In genomic region chr2:205658068-205658467, GRCh38 we compare ENCODE assay signal across 24 cellular contexts.
"Had no signal": no experiment of that assay in that cellular context is flagged by ENCODE, and none has a peak within 500 bp of the region (broad histone marks: within the 10 kb centered on the region; RNA-seq: fewer than 3 reads in every experiment).

No MANE protein-coding gene starts in this region.

- H3K9me3 Mint-ChIP-seq: activated CD4-positive, alpha-beta T cell treated with anti-CD3 and anti-CD28 coated beads, Interleukin-2, amount 10 ng/mL, durations not matched to agents 7 days and 5 days; activated naive CD4-positive, alpha-beta T cell treated with anti-CD3 and anti-CD28 coated beads for 36 hours; activated naive CD4-positive, alpha-beta T cell treated with anti-CD3 and anti-CD28 coated beads, Interleukin-2, amount 50 U/mL, for 24 hours; activated T-helper 2 cell treated with anti-CD3 and anti-CD28 coated beads, Interferon-gamma antibody, Interleukin-2, Interleukin-4, amounts not matched to agents 10 μg/mL and 5 μg/mL and 100 μg/mL, durations not matched to agents 14 hours and 24 hours and 36 hours; central memory CD8-positive, alpha-beta T cell; dendritic cell treated with granulocyte-macrophage colony-stimulating factor and Interleukin-4, amounts not matched to agents 40 ng/mL and 50 ng/mL, for 4 days; effector memory CD8-positive, alpha-beta T cell had no signal

- H3K36me3 Mint-ChIP-seq: activated CD8-positive, alpha-beta memory T cell treated with anti-CD3 and anti-CD28 coated beads, Interleukin-2, amount 10 ng/mL, durations not matched to agents 7 days and 5 days; activated naive CD4-positive, alpha-beta T cell treated with anti-CD3 and anti-CD28 coated beads, Interleukin-2, amount 50 U/mL, for 24 hours; activated naive CD8-positive, alpha-beta T cell treated with anti-CD3 and anti-CD28 coated beads, Interleukin-2, amount 10 ng/mL, durations not matched to agents 7 days and 5 days had no signal

- H3K4me3 Mint-ChIP-seq: activated CD4-positive, alpha-beta T cell treated with anti-CD3 and anti-CD28 coated beads, Interleukin-2, amount 10 ng/mL, durations not matched to agents 7 days and 5 days; activated CD8-positive, alpha-beta memory T cell treated with anti-CD3 and anti-CD28 coated beads, Interleukin-2, amount 10 ng/mL, durations not matched to agents 7 days and 5 days; activated CD8-positive, alpha-beta T cell treated with anti-CD3 and anti-CD28 coated beads, Interleukin-2, amount 10 ng/mL, durations not matched to agents 7 days and 5 days; activated naive CD4-positive, alpha-beta T cell treated with anti-CD3 and anti-CD28 coated beads for 36 hours; activated naive CD4-positive, alpha-beta T cell treated with anti-CD3 and anti-CD28 coated beads, Interleukin-2, amount 50 U/mL, for 24 hours; activated naive CD8-positive, alpha-beta T cell treated with anti-CD3 and anti-CD28 coated beads, Interleukin-2, amount 10 ng/mL, durations not matched to agents 7 days and 5 days; central memory CD8-positive, alpha-beta T cell; dendritic cell treated with granulocyte-macrophage colony-stimulating factor and Interleukin-4, amounts not matched to agents 40 ng/mL and 50 ng/mL, for 4 days; effector memory CD8-positive, alpha-beta T cell had no signal

- DNase-seq: activated CD4-positive, alpha-beta T cell treated with anti-CD3 and anti-CD28 coated beads for 4 hours; activated CD4-positive, alpha-beta T cell treated with anti-CD3 and anti-CD28 coated beads, Interleukin-2, amount 10 ng/mL, durations not matched to agents 7 days and 5 days; activated CD4-positive, alpha-beta T cell treated with anti-CD3 and anti-CD28 coated beads, Interleukin-2, amount 50 U/mL, for 4 hours; activated CD4-positive, CD25-positive, alpha-beta regulatory T cell; activated CD4-positive, CD25-positive, alpha-beta regulatory T cell treated with anti-CD3 and anti-CD28 coated beads, Interleukin-2, amount 50 U/mL, for 72 hours; activated CD8-positive, alpha-beta memory T cell treated with anti-CD3 and anti-CD28 coated beads, Interleukin-2, amount 10 ng/mL, durations not matched to agents 7 days and 5 days; activated CD8-positive, alpha-beta memory T cell treated with anti-CD3 and anti-CD28 coated beads, Interleukin-2, amount 50 U/mL, for 4 hours; activated CD8-positive, alpha-beta T cell treated with anti-CD3 and anti-CD28 coated beads, Interleukin-2, amount 10 ng/mL, durations not matched to agents 7 days and 5 days; activated effector memory CD4-positive, alpha-beta T cell treated with anti-CD3 and anti-CD28 coated beads, Interleukin-2, amount 50 U/mL, for 16 hours; activated naive CD4-positive, alpha-beta T cell treated with anti-CD3 and anti-CD28 coated beads for 36 hours; activated naive CD8-positive, alpha-beta T cell treated with anti-CD3 and anti-CD28 coated beads, Interleukin-2, amount 10 ng/mL, durations not matched to agents 7 days and 5 days; activated T-cell treated with anti-CD3 and anti-CD28 coated beads, Interleukin-2, amount 50 U/mL, for 1 hour; amniotic stem cell; anterior cingulate cortex; brain microvascular endothelial cell; dorsolateral prefrontal cortex; effector memory CD8-positive, alpha-beta T cell; foreskin melanocyte; heart right ventricle; T-helper 2 cell had no signal

- ATAC-seq: activated CD8-positive, alpha-beta memory T cell treated with anti-CD3 and anti-CD28 coated beads, Interleukin-2, amount 10 ng/mL, durations not matched to agents 7 days and 5 days; activated CD8-positive, alpha-beta T cell treated with anti-CD3 and anti-CD28 coated beads, Interleukin-2, amount 10 ng/mL, durations not matched to agents 7 days and 5 days; effector memory CD8-positive, alpha-beta T cell had no signal

- H3K27ac Mint-ChIP-seq: activated CD4-positive, alpha-beta T cell treated with anti-CD3 and anti-CD28 coated beads, Interleukin-2, amount 10 ng/mL, durations not matched to agents 7 days and 5 days; activated CD8-positive, alpha-beta memory T cell treated with anti-CD3 and anti-CD28 coated beads, Interleukin-2, amount 10 ng/mL, durations not matched to agents 7 days and 5 days; activated CD8-positive, alpha-beta T cell treated with anti-CD3 and anti-CD28 coated beads, Interleukin-2, amount 10 ng/mL, durations not matched to agents 7 days and 5 days; activated naive CD4-positive, alpha-beta T cell treated with anti-CD3 and anti-CD28 coated beads for 36 hours; activated naive CD4-positive, alpha-beta T cell treated with anti-CD3 and anti-CD28 coated beads, Interleukin-2, amount 50 U/mL, for 24 hours; activated naive CD8-positive, alpha-beta T cell treated with anti-CD3 and anti-CD28 coated beads, Interleukin-2, amount 10 ng/mL, durations not matched to agents 7 days and 5 days; activated T-helper 2 cell treated with anti-CD3 and anti-CD28 coated beads, Interferon-gamma antibody, Interleukin-2, Interleukin-4, amounts not matched to agents 10 μg/mL and 5 μg/mL and 100 μg/mL, durations not matched to agents 14 hours and 24 hours and 36 hours; dendritic cell treated with granulocyte-macrophage colony-stimulating factor and Interleukin-4, amounts not matched to agents 40 ng/mL and 50 ng/mL, for 4 days; effector memory CD8-positive, alpha-beta T cell had no signal

- H3K27me3 Mint-ChIP-seq: activated naive CD4-positive, alpha-beta T cell treated with anti-CD3 and anti-CD28 coated beads, Interleukin-2, amount 50 U/mL, for 24 hours; central memory CD8-positive, alpha-beta T cell had no signal

- H3K4me1 Mint-ChIP-seq: central memory CD8-positive, alpha-beta T cell had no signal
